Comparison of ENCODE assay signal across 8 cellular contexts in the genomic region with DNA sequence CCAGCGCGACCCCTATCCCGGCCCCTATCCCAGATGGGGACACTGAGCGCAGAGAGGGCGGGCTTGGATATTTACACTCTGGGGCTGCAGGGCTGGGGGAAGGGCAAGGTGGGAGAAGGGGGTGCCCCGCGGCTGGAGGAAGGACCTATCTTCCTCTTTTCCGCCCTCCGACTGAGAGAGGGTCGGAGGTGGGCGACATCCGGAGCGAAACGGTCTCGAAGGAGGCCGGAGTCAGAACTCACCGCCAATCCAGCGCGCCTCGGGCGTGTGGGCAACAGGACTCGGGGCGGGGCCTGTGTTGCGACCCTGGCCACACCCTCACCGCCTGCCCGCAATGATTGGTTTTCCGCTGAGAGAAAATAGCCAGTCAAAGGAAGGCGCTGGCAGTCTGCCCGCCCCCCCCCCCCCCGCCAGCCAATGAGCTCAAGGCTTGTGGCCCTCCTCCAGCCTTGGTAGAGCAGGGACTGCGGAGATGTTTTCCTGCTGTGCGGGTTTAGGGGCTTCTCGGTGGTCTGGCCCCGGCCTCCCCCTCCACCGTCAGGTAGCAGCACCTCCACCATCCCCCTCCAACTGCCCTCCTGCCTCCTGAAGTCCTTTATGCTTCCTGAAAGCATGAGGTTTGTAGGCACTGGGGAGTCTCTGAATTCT. TPM values are rescaled to one million over a fixed set of nuclear protein-coding genes. Genes with fewer than 3 reads are reported as not detected.
A peak's percentile ranks its signal among the peaks of the same experiment; 100 is the strongest.
DNase-seq lines count a peak whose midpoint lies in the region; FAIRE-seq and TF ChIP-seq lines count a peak whose summit lies in the region.

Gene METTL27, minus strand, starts transcription at position 269 of the 648 bp plus-strand sequence. CDS start 376 bp downstream, outside the sequence.

- H3K9ac ChIP-seq in Loucy (ENCODE audit: low read depth, low read length, poor library complexity, severe bottlenecking) (peak within 1 kb of the TSS; percentile 66), neural progenitor cell (peak within 1 kb of the TSS; percentile 41), stomach smooth muscle (ENCODE audit: low read length in 2 of 2) (peak within 1 kb of the TSS; percentile 75 to 78)

- H4K20me1 ChIP-seq in Loucy (ENCODE audit: insufficient read depth, low read length, poor library complexity, severe bottlenecking), result no peaks in the 10 kb centered on the region
- no peaks in the 10 kb centered on the region for H4K20me1 ChIP-seq in neural progenitor cell (ENCODE audit: low read depth)

- TF ChIP-seq CTCF in Loucy (conservative IDR thresholded peaks at IDR 0.05; ENCODE audit: low read length), result no peak
- TF ChIP-seq CTCF in fibroblast of villous mesenchyme (IDR thresholded peaks at IDR 0.05; ENCODE audit: insufficient read depth, low read depth, low read length), result no peak
- TF ChIP-seq CTCF in neural progenitor cell (IDR thresholded peaks at IDR 0.05), result no peak

- H3K9me3 ChIP-seq in Loucy (ENCODE audit: insufficient read depth, low read depth, low read length), result no peaks in the 10 kb centered on the region
- no peaks in the 10 kb centered on the region for H3K9me3 ChIP-seq in neural progenitor cell (ENCODE audit: low read depth)
- no peaks in the 10 kb centered on the region for H3K9me3 ChIP-seq in stomach smooth muscle (ENCODE audit: control insufficient read depth in 2 of 2, low read length in 2 of 2)

- no peak within 1 kb of the TSS for H3K27ac ChIP-seq in neural progenitor cell
- peak within 1 kb of the TSS; percentile 41 for H3K27ac ChIP-seq in stomach smooth muscle (ENCODE audit: low read length)

- H3K4me1 ChIP-seq in Loucy (ENCODE audit: insufficient read depth, low read length, poor library complexity, severe bottlenecking), result peaks cover 17% of the 10 kb centered on the region
- H3K4me1 ChIP-seq in neural progenitor cell, result peaks cover 6% of the 10 kb centered on the region
- peaks cover 13% of the 10 kb centered on the region for H3K4me1 ChIP-seq in stomach smooth muscle (ENCODE audit: control insufficient read depth, insufficient read depth, low read length)

- no peak within 1 kb of the TSS for H3K27ac Mint-ChIP-seq in neural progenitor cell

- H3K79me2 ChIP-seq in Loucy (ENCODE audit: insufficient read depth, low read length) (no peaks in the 10 kb centered on the region), neural progenitor cell (ENCODE audit: low read depth) (no peaks in the 10 kb centered on the region)

- H3K4me1 Mint-ChIP-seq in neural progenitor cell, result peaks cover 13% of the 10 kb centered on the region

- H3K27me3 ChIP-seq in Loucy (ENCODE audit: insufficient read depth, low read length, poor library complexity, severe bottlenecking), result no peaks in the 10 kb centered on the region
- no peaks in the 10 kb centered on the region for H3K27me3 ChIP-seq in neural progenitor cell
- no peaks in the 10 kb centered on the region for H3K27me3 ChIP-seq in stomach smooth muscle (ENCODE audit: control insufficient read depth in 1 of 2, insufficient read depth in 2 of 2, low read length in 2 of 2)

- H3K4me3 Mint-ChIP-seq in neural progenitor cell, result peak within 1 kb of the TSS; percentile 88

- no peak for FAIRE-seq in H54 (lab: Jason Lieb, UNC)

- H3F3A ChIP-seq in Loucy (ENCODE audit: low read depth) (no peaks in the 10 kb centered on the region), neural progenitor cell (ENCODE audit: low read depth) (peaks cover 3% of the 10 kb centered on the region)

- H3K36me3 Mint-ChIP-seq in neural progenitor cell, result no peaks in the 10 kb centered on the region

- peak within 1 kb of the TSS; percentile 80 for H3K4me3 ChIP-seq in Loucy (ENCODE audit: low read length, poor library complexity, severe bottlenecking)
- H3K4me3 ChIP-seq in fibroblast of villous mesenchyme (ENCODE audit: low read depth, low read length), result peak within 1 kb of the TSS; percentile 70
- peak within 1 kb of the TSS; percentile 55 for H3K4me3 ChIP-seq in neural progenitor cell
- peak within 1 kb of the TSS; percentile 89 to 92 for H3K4me3 ChIP-seq in stomach smooth muscle (ENCODE audit: low read length in 2 of 2)

- H2AFZ ChIP-seq in Loucy (ENCODE audit: low read length) (peak within 1 kb of the TSS; percentile 92), neural progenitor cell (replicated peaks) (peak within 1 kb of the TSS; percentile 94)

- peak; percentile 96 for DNase-seq in ELF-1 (ENCODE audit: low read depth, low spot score)
- peak; percentile 94 for DNase-seq in H54 (ENCODE audit: insufficient read length, low spot score)
- DNase-seq in activated effector memory CD4-positive, alpha-beta T cell treated with anti-CD3 and anti-CD28 coated beads, Interleukin-2, amount 50 U/mL, for 16 hours, result peak; percentile 96
- DNase-seq in fibroblast of villous mesenchyme (ENCODE audit: low read depth), result peak; percentile 91
- peak; percentile 97 for DNase-seq in neural progenitor cell (ENCODE audit: low spot score)

- no peaks in the 10 kb centered on the region for H3K9me3 Mint-ChIP-seq in neural progenitor cell

- no peaks in the 10 kb centered on the region for H3K9me2 ChIP-seq in Loucy (replicated peaks; ENCODE audit: low read depth, low read length)

- TF ChIP-seq POLR2A in H54 (IDR thresholded peaks at IDR 0.05; ENCODE audit: low read depth, low read length) (peak; percentile 65), Raji (IDR thresholded peaks at IDR 0.05; ENCODE audit: insufficient read depth, low read depth, low read length) (peak; percentile 67)

- H3K27me3 Mint-ChIP-seq in neural progenitor cell (ENCODE audit: insufficient read depth, low read depth), result peaks cover 2% of the 10 kb centered on the region

- H3K4me2 ChIP-seq in Loucy (ENCODE audit: low read depth, low read length, poor library complexity, severe bottlenecking) (peak within 1 kb of the TSS; percentile 77), neural progenitor cell (peak within 1 kb of the TSS; percentile 84)

- H3K36me3 ChIP-seq in Loucy (ENCODE audit: insufficient read depth, low read length) (no peaks in the 10 kb centered on the region), neural progenitor cell (no peaks in the 10 kb centered on the region), stomach smooth muscle (ENCODE audit: control insufficient read depth in 2 of 2, insufficient read depth in 2 of 2, low read length in 2 of 2) (no peaks in the 10 kb centered on the region)

RNA-seq across cellular contexts. Expression of gene METTL27, which starts in this region (rescaled TPM):
- total RNA-seq in fibroblast of villous mesenchyme (1.6 and 2.6 TPM in 2 replicates), neural progenitor cell (ENCODE audit: low replicate concordance) (10.5 and 12.0 TPM in 2 replicates)
